1 cellular context compared by ENCODE assay signal in genomic region chr2:120441744-120442471, GRCh38.
A peak's percentile ranks its signal among the peaks of the same experiment; 100 is the strongest.
TF ChIP-seq lines count a peak whose summit lies in the region.

No MANE protein-coding gene starts in this region.

TF ChIP-seq in HepG2, 621 proteins besides CTCF, POLR2A, EP300 and RAD21 (continued from another document):
- TF ChIP-seq FOXP4 (CRISPR knock-in tag; IDR thresholded peaks at IDR 0.05): peak; percentile 48
- TF ChIP-seq ZNF614 (CRISPR knock-in tag; IDR thresholded peaks at IDR 0.05; ENCODE audit: borderline replicate concordance): no peak
- TF ChIP-seq MAZ (IDR thresholded peaks at IDR 0.05; ENCODE audit: borderline replicate concordance, low read depth, low read length): no peak
- 0 out of 2 replicates have a peak, but pooled peaks have one; percentile 24 for TF ChIP-seq MAZ (CRISPR knock-in tag; IDR thresholded peaks at IDR 0.05; ENCODE audit: low read depth)
- TF ChIP-seq UBTF (CRISPR knock-in tag; IDR thresholded peaks at IDR 0.05): peak; percentile 38; the same call in 1 of the 2 replicates
- TF ChIP-seq CCDC6 (CRISPR knock-in tag; IDR thresholded peaks at IDR 0.05): no peak
- TF ChIP-seq HNRNPL (IDR thresholded peaks at IDR 0.05; ENCODE audit: low read depth, low read length): 0 out of 2 replicates have a peak, but pooled peaks have one; percentile 64
